ENCODE assay signal across 16 cellular contexts in the genomic region with DNA sequence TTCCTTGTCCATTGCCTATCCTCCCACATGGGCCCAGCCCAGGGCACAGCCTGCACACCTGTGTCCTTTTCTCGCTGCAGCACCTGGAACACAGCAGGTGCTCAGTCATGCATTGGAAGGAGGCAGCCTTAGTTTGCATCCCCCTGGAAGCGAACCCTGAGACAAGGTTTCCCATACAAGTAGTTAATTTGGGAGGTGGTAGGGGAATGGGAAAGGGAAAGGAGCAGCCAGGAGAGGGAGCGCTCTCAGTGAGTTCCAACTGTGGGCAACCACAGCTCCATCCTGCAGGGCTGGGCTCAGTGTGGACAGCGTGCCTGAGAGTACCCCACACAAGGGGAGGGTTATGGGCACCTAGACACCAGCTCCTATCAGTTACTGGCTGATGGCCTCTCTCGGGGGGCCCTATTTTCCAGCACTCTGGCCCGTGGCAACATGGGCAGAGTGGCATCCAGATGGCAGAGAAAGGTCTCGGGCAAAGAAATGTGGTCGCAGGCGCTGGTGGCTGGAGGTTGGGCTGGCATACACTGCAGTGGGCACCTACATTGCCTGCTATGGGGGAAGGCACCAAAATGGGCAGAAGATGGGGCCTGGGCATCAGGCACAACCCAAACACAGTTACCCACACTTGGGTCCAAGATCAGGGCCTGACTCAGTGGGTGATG. TPM values are rescaled to one million over a fixed set of nuclear protein-coding genes. Genes with fewer than 3 reads are reported as not detected.
DNase-seq lines count a peak whose midpoint lies in the region; ATAC-seq and TF ChIP-seq lines count a peak whose summit lies in the region.
"Had no signal": no experiment of that assay in that cellular context is flagged by ENCODE, and none has a peak within 500 bp of the region (broad histone marks: within the 10 kb centered on the region; RNA-seq: fewer than 3 reads in every experiment).

No MANE protein-coding gene starts in this region.

- peak; percentile 53 for DNase-seq in DMS 273 (lab: John Stamatoyannopoulos, UW; ENCODE audit: unreplicated experiment)
- no peak for DNase-seq in DMS 273 treated with DMSO at 0.1 percent for 48 hours (lab: John Stamatoyannopoulos, UW)
- peak; percentile 15 for DNase-seq in natural killer cell treated with Interleukin-12 subunit alpha and Interleukin-12 subunit beta and Interleukin-15 and Interleukin-18, amount 100 ng/mL, for 72 hours (ENCODE audit: low spot score)
- no peak for DNase-seq in natural killer cell
- DNase-seq in glutamatergic neuron = no peak
- no peak for DNase-seq in head of caudate nucleus
- DNase-seq in SHP77 treated with DMSO at 0.1 percent for 48 hours (lab: John Stamatoyannopoulos, UW) = no peak
- DNase-seq in NCI-H526 (lab: John Stamatoyannopoulos, UW) = no peak
- DNase-seq: CD4-positive, CD25-positive, alpha-beta regulatory T cell; IMR-90; Karpas-422; MG63; NCI-H1930; NCI-H226; PC-9 had no signal

- no peaks in the 10 kb centered on the region for H3K9me3 Mint-ChIP-seq in natural killer cell treated with Interleukin-12 subunit alpha and Interleukin-12 subunit beta and Interleukin-15 and Interleukin-18, amount 100 ng/mL, for 72 hours
- H3K9me3 Mint-ChIP-seq in natural killer cell (no peaks in the 10 kb centered on the region), glutamatergic neuron (ENCODE audit: unreplicated experiment) (peaks cover 12% of the 10 kb centered on the region)

- no peak overlapping the region for H3K27ac Mint-ChIP-seq in natural killer cell treated with Interleukin-12 subunit alpha and Interleukin-12 subunit beta and Interleukin-15 and Interleukin-18, amount 100 ng/mL, for 72 hours
- no peak overlapping the region for H3K27ac Mint-ChIP-seq in natural killer cell
- peak overlapping the region; percentile 31 for H3K27ac Mint-ChIP-seq in glutamatergic neuron (ENCODE audit: unreplicated experiment)
- H3K27ac Mint-ChIP-seq: B cell; CD4-positive, CD25-positive, alpha-beta regulatory T cell had no signal

- TF ChIP-seq CTCF in natural killer cell (IDR thresholded peaks at IDR 0.05) = no peak
- TF ChIP-seq CTCF in glutamatergic neuron (IDR thresholded peaks at IDR 0.05; ENCODE audit: partially characterized antibody, unreplicated experiment) = no peak

- H3K4me1 Mint-ChIP-seq in natural killer cell treated with Interleukin-12 subunit alpha and Interleukin-12 subunit beta and Interleukin-15 and Interleukin-18, amount 100 ng/mL, for 72 hours (ENCODE audit: low read depth in 2 of 2) = no peaks in the 10 kb centered on the region
- H3K4me1 Mint-ChIP-seq in natural killer cell = peaks cover 0 to 6% of the 10 kb centered on the region in 2 donors
- H3K4me1 Mint-ChIP-seq in glutamatergic neuron (ENCODE audit: low read depth, unreplicated experiment) = peaks cover 47% of the 10 kb centered on the region
- H3K4me1 Mint-ChIP-seq: B cell; CD4-positive, CD25-positive, alpha-beta regulatory T cell had no signal

- no peak overlapping the region for H3K4me3 Mint-ChIP-seq in natural killer cell treated with Interleukin-12 subunit alpha and Interleukin-12 subunit beta and Interleukin-15 and Interleukin-18, amount 100 ng/mL, for 72 hours
- H3K4me3 Mint-ChIP-seq in natural killer cell = no peak overlapping the region
- peak overlapping the region; percentile 69 for H3K4me3 Mint-ChIP-seq in glutamatergic neuron (ENCODE audit: unreplicated experiment)
- H3K4me3 Mint-ChIP-seq: B cell; CD4-positive, CD25-positive, alpha-beta regulatory T cell had no signal

- ATAC-seq in natural killer cell treated with Interleukin-12 subunit alpha and Interleukin-12 subunit beta and Interleukin-15 and Interleukin-18, amount 100 ng/mL, for 72 hours = no peak
- no peak for ATAC-seq in natural killer cell

- intact Hi-C loops in natural killer cell (cut with micrococcal nuclease) (no loop called here), head of caudate nucleus (cut with DNase I) (no loop called here)

- H3K27me3 Mint-ChIP-seq in natural killer cell treated with Interleukin-12 subunit alpha and Interleukin-12 subunit beta and Interleukin-15 and Interleukin-18, amount 100 ng/mL, for 72 hours = peaks cover 46 to 60% of the 10 kb centered on the region in 2 donors
- peaks cover 56 to 81% of the 10 kb centered on the region in 2 donors for H3K27me3 Mint-ChIP-seq in natural killer cell (ENCODE audit: low read depth in 2 of 2)
- H3K27me3 Mint-ChIP-seq in glutamatergic neuron (ENCODE audit: unreplicated experiment) = peaks cover 2% of the 10 kb centered on the region

- no peaks in the 10 kb centered on the region for H3K36me3 Mint-ChIP-seq in natural killer cell treated with Interleukin-12 subunit alpha and Interleukin-12 subunit beta and Interleukin-15 and Interleukin-18, amount 100 ng/mL, for 72 hours
- H3K36me3 Mint-ChIP-seq in natural killer cell (no peaks in the 10 kb centered on the region), glutamatergic neuron (ENCODE audit: unreplicated experiment) (no peaks in the 10 kb centered on the region)
- H3K36me3 Mint-ChIP-seq: CD4-positive, CD25-positive, alpha-beta regulatory T cell had no signal

RNA-seq across cellular contexts. Expression of a gene that starts 50.1 kb away (rescaled TPM):
- total RNA-seq in natural killer cell treated with Interleukin-12 subunit alpha and Interleukin-12 subunit beta and Interleukin-15 and Interleukin-18, amount 100 ng/mL, for 72 hours = 10 to 100 TPM; 48.9 to 67.6 TPM
- total RNA-seq in natural killer cell (10 to 100 TPM; 24.1 to 29.4 (median 24.6) TPM), glutamatergic neuron (ENCODE audit: unreplicated experiment) (97.2 TPM)

Comparison
In these comparisons a context has a peak if more than half of its experiments do, and no peak if none do; other contexts are left out.
1. DNase-seq: peak in DMS 273 (single experiment) and natural killer cell treated with Interleukin-12 subunit alpha and Interleukin-12 subunit beta and Interleukin-15 and Interleukin-18, amount 100 ng/mL, for 72 hours (single experiment); none in DMS 273 treated with DMSO at 0.1 percent for 48 hours (single experiment), natural killer cell (single experiment), glutamatergic neuron (single experiment), head of caudate nucleus (0 of 42), SHP77 treated with DMSO at 0.1 percent for 48 hours (single experiment) and NCI-H526 (0 of 2).